In the genomic region with DNA sequence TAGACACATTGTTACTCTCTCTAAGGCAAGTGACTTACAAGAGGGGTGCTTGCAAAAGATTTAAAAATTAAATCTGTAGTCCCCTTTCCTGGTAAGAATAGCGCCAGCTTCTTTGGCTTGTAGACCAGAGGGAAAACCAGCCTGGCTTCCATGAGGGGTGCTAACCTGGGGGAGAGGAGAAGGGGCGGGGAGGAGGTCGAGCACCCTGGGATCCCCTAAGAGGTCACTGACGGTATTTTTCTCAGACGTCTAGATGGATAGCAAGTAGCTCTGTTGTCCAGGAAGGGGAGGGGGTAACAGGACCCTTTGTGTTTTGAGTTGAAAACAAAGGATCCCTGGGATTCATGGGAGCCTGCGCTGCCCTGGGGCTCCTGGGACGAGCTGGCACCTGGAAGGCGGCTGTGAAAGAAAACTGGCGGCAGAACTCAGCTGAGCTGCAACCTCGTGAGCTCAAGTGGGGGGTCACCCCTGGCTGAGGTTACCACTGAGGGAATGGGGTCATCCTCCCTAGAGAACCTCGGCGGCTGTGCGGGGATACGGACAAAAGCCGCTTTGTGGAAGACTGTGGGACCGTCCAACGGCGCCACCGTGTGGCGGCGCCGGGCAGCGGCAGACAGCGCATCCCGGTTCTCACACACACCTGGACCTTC, we compare ENCODE assay signal across 1 cellular context.
TF ChIP-seq lines count a peak whose summit lies in the region.

No MANE protein-coding gene starts in this region.

TF ChIP-seq in HepG2, 621 proteins besides CTCF, POLR2A, EP300 and RAD21 (continued from another document):
- TF ChIP-seq, protein P1, sequence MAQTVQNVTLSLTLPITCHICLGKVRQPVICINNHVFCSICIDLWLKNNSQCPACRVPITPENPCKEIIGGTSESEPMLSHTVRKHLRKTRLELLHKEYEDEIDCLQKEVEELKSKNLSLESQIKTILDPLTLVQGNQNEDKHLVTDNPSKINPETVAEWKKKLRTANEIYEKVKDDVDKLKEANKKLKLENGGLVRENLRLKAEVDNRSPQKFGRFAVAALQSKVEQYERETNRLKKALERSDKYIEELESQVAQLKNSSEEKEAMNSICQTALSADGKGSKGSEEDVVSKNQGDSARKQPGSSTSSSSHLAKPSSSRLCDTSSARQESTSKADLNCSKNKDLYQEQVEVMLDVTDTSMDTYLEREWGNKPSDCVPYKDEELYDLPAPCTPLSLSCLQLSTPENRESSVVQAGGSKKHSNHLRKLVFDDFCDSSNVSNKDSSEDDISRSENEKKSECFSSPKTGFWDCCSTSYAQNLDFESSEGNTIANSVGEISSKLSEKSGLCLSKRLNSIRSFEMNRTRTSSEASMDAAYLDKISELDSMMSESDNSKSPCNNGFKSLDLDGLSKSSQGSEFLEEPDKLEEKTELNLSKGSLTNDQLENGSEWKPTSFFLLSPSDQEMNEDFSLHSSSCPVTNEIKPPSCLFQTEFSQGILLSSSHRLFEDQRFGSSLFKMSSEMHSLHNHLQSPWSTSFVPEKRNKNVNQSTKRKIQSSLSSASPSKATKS (CRISPR knock-in tag; IDR thresholded peaks at IDR 0.05): no peak
- TF ChIP-seq PAWR (CRISPR knock-in tag; IDR thresholded peaks at IDR 0.05; ENCODE audit: borderline replicate concordance) (no peak), YY1 (IDR thresholded peaks at IDR 0.05; ENCODE audit: insufficient read depth, insufficient replicate concordance, low read depth, low read length) (peak; percentile 57), SRSF1 (optimal IDR thresholded peaks at IDR 0.05; ENCODE audit: low read depth, low read length) (no peak), ZNF225 (CRISPR knock-in tag; IDR thresholded peaks at IDR 0.05) (peak; percentile 70; the same call in 1 of the 2 replicates), XRCC5 (optimal IDR thresholded peaks at IDR 0.05; ENCODE audit: low read length) (peak; percentile 67), ZEB1 (IDR thresholded peaks at IDR 0.05; ENCODE audit: insufficient replicate concordance, low read depth) (peak; percentile 95), ZNF572 (CRISPR knock-in tag; IDR thresholded peaks at IDR 0.05) (peak; percentile 94), NFATC3 (CRISPR knock-in tag; IDR thresholded peaks at IDR 0.05) (peak; percentile 91; the same call in 1 of the 2 replicates), ZFP82 (CRISPR knock-in tag; IDR thresholded peaks at IDR 0.05; ENCODE audit: borderline replicate concordance) (no peak), BCL6 (CRISPR knock-in tag; IDR thresholded peaks at IDR 0.05) (peak; percentile 57; the same call in 1 of the 2 replicates), ZKSCAN8 (CRISPR knock-in tag; IDR thresholded peaks at IDR 0.05; ENCODE audit: borderline replicate concordance) (0 out of 2 replicates have a peak, but pooled peaks have one; percentile 29), RBM39 (IDR thresholded peaks at IDR 0.05; ENCODE audit: low read depth, low read length, poor library complexity, severe bottlenecking) (peak; percentile 79), ZSCAN21 (CRISPR knock-in tag; IDR thresholded peaks at IDR 0.05; ENCODE audit: borderline replicate concordance) (no peak), ZNF772 (CRISPR knock-in tag; IDR thresholded peaks at IDR 0.05) (peak; percentile 83), ZNF614 (CRISPR knock-in tag; IDR thresholded peaks at IDR 0.05; ENCODE audit: borderline replicate concordance) (peak; percentile 75), ZMYM4 (CRISPR knock-in tag; IDR thresholded peaks at IDR 0.05) (peak; percentile 78)
- TF ChIP-seq, protein P2, sequence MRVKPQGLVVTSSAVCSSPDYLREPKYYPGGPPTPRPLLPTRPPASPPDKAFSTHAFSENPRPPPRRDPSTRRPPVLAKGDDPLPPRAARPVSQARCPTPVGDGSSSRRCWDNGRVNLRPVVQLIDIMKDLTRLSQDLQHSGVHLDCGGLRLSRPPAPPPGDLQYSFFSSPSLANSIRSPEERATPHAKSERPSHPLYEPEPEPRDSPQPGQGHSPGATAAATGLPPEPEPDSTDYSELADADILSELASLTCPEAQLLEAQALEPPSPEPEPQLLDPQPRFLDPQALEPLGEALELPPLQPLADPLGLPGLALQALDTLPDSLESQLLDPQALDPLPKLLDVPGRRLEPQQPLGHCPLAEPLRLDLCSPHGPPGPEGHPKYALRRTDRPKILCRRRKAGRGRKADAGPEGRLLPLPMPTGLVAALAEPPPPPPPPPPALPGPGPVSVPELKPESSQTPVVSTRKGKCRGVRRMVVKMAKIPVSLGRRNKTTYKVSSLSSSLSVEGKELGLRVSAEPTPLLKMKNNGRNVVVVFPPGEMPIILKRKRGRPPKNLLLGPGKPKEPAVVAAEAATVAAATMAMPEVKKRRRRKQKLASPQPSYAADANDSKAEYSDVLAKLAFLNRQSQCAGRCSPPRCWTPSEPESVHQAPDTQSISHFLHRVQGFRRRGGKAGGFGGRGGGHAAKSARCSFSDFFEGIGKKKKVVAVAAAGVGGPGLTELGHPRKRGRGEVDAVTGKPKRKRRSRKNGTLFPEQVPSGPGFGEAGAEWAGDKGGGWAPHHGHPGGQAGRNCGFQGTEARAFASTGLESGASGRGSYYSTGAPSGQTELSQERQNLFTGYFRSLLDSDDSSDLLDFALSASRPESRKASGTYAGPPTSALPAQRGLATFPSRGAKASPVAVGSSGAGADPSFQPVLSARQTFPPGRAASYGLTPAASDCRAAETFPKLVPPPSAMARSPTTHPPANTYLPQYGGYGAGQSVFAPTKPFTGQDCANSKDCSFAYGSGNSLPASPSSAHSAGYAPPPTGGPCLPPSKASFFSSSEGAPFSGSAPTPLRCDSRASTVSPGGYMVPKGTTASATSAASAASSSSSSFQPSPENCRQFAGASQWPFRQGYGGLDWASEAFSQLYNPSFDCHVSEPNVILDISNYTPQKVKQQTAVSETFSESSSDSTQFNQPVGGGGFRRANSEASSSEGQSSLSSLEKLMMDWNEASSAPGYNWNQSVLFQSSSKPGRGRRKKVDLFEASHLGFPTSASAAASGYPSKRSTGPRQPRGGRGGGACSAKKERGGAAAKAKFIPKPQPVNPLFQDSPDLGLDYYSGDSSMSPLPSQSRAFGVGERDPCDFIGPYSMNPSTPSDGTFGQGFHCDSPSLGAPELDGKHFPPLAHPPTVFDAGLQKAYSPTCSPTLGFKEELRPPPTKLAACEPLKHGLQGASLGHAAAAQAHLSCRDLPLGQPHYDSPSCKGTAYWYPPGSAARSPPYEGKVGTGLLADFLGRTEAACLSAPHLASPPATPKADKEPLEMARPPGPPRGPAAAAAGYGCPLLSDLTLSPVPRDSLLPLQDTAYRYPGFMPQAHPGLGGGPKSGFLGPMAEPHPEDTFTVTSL (CRISPR knock-in tag; IDR thresholded peaks at IDR 0.05; ENCODE audit: borderline replicate concordance): no peak
- TF ChIP-seq, protein P3, sequence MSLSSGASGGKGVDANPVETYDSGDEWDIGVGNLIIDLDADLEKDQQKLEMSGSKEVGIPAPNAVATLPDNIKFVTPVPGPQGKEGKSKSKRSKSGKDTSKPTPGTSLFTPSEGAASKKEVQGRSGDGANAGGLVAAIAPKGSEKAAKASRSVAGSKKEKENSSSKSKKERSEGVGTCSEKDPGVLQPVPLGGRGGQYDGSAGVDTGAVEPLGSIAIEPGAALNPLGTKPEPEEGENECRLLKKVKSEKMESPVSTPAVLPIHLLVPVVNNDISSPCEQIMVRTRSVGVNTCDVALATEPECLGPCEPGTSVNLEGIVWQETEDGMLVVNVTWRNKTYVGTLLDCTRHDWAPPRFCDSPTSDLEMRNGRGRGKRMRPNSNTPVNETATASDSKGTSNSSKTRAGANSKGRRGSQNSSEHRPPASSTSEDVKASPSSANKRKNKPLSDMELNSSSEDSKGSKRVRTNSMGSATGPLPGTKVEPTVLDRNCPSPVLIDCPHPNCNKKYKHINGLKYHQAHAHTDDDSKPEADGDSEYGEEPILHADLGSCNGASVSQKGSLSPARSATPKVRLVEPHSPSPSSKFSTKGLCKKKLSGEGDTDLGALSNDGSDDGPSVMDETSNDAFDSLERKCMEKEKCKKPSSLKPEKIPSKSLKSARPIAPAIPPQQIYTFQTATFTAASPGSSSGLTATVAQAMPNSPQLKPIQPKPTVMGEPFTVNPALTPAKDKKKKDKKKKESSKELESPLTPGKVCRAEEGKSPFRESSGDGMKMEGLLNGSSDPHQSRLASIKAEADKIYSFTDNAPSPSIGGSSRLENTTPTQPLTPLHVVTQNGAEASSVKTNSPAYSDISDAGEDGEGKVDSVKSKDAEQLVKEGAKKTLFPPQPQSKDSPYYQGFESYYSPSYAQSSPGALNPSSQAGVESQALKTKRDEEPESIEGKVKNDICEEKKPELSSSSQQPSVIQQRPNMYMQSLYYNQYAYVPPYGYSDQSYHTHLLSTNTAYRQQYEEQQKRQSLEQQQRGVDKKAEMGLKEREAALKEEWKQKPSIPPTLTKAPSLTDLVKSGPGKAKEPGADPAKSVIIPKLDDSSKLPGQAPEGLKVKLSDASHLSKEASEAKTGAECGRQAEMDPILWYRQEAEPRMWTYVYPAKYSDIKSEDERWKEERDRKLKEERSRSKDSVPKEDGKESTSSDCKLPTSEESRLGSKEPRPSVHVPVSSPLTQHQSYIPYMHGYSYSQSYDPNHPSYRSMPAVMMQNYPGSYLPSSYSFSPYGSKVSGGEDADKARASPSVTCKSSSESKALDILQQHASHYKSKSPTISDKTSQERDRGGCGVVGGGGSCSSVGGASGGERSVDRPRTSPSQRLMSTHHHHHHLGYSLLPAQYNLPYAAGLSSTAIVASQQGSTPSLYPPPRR (CRISPR knock-in tag; IDR thresholded peaks at IDR 0.05; ENCODE audit: borderline replicate concordance): peak; percentile 66
- TF ChIP-seq, protein P4, sequence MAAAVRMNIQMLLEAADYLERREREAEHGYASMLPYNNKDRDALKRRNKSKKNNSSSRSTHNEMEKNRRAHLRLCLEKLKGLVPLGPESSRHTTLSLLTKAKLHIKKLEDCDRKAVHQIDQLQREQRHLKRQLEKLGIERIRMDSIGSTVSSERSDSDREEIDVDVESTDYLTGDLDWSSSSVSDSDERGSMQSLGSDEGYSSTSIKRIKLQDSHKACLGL (CRISPR knock-in tag; IDR thresholded peaks at IDR 0.05): peak; percentile 74
- TF ChIP-seq, protein P5, sequence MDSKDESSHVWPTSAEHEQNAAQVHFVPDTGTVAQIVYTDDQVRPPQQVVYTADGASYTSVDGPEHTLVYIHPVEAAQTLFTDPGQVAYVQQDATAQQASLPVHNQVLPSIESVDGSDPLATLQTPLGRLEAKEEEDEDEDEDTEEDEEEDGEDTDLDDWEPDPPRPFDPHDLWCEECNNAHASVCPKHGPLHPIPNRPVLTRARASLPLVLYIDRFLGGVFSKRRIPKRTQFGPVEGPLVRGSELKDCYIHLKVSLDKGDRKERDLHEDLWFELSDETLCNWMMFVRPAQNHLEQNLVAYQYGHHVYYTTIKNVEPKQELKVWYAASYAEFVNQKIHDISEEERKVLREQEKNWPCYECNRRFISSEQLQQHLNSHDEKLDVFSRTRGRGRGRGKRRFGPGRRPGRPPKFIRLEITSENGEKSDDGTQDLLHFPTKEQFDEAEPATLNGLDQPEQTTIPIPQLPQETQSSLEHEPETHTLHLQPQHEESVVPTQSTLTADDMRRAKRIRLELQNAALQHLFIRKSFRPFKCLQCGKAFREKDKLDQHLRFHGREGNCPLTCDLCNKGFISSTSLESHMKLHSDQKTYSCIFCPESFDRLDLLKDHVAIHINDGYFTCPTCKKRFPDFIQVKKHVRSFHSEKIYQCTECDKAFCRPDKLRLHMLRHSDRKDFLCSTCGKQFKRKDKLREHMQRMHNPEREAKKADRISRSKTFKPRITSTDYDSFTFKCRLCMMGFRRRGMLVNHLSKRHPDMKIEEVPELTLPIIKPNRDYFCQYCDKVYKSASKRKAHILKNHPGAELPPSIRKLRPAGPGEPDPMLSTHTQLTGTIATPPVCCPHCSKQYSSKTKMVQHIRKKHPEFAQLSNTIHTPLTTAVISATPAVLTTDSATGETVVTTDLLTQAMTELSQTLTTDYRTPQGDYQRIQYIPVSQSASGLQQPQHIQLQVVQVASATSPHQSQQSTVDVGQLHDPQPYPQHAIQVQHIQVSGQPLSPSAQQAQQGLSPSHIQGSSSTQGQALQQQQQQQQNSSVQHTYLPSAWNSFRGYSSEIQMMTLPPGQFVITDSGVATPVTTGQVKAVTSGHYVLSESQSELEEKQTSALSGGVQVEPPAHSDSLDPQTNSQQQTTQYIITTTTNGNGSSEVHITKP (CRISPR knock-in tag; IDR thresholded peaks at IDR 0.05; ENCODE audit: low read depth): no peak
